1 cellular context compared by ENCODE assay signal in genomic region chr10:98272690-98273453, GRCh38.
TF ChIP-seq lines count a peak whose summit lies in the region.

No MANE protein-coding gene starts in this region.

TF ChIP-seq in IMR-90, 13 proteins besides CTCF, POLR2A, EP300 and RAD21:
- TF ChIP-seq MAFK (IDR thresholded peaks at IDR 0.05; ENCODE audit: low read depth, low read length) (no peak), BHLHE40 (IDR thresholded peaks at IDR 0.05; ENCODE audit: low read depth, low read length) (no peak), SMC3 (IDR thresholded peaks at IDR 0.05; ENCODE audit: low read depth, low read length) (no peak), FOS (IDR thresholded peaks at IDR 0.05; ENCODE audit: low read depth, low read length) (no peak), RCOR1 (IDR thresholded peaks at IDR 0.05; ENCODE audit: insufficient replicate concordance, low read length) (no peak), NFE2L2 (IDR thresholded peaks at IDR 0.05; ENCODE audit: low read depth, low read length) (no peak), RFX5 (IDR thresholded peaks at IDR 0.05; ENCODE audit: low read depth, low read length) (no peak), MAZ (IDR thresholded peaks at IDR 0.05; ENCODE audit: borderline replicate concordance, low read depth, low read length) (no peak), MXI1 (IDR thresholded peaks at IDR 0.05; ENCODE audit: borderline replicate concordance, low read depth, low read length) (no peak), CHD1 (IDR thresholded peaks at IDR 0.05; ENCODE audit: low read depth, low read length) (no peak)
